Comparison of ENCODE assay signal across 1 cellular context in genomic region chr1:167249702-167250101, GRCh38.
TF ChIP-seq lines count a peak whose summit lies in the region.

No MANE protein-coding gene starts in this region.

TF ChIP-seq in HCT116, 20 proteins besides CTCF, POLR2A, EP300 and RAD21 (continued from another document):
- TF ChIP-seq REST (IDR thresholded peaks at IDR 0.05; ENCODE audit: low read depth) = no peak
- no peak for TF ChIP-seq ZFX (IDR thresholded peaks at IDR 0.05)
- no peak for TF ChIP-seq ATF3 (IDR thresholded peaks at IDR 0.05)
- no peak for TF ChIP-seq YY1 (IDR thresholded peaks at IDR 0.05; ENCODE audit: extremely low read depth, insufficient replicate concordance, low read depth, low read length)
